Comparison of ENCODE assay signal across 18 cellular contexts in the genomic region with DNA sequence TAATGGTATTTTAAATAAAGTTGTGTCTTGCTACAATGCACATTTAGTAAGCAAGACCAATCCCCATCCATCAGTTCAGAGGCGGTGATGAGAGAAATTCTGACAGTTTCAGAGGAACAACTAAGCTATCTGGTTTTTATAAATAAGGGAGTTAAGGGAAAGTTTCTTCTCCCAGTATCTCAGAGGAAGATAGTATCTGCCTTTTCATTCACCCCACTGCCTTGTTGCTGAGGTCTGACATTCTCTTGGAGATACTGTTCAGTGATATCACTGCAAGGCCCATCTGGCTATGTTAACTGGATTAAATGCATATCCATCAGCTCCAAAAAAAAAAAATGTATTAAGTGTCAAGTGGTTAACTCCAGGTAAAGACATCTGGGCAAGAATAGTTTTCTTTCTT.
"Had no signal": no experiment of that assay in that cellular context is flagged by ENCODE, and none has a peak within 500 bp of the region (broad histone marks: within the 10 kb centered on the region; RNA-seq: fewer than 3 reads in every experiment).

No MANE protein-coding gene starts in this region.

- H3K9me3 ChIP-seq: esophagus squamous epithelium, gastroesophageal sphincter, neutrophil had no signal

- H3K4me3 ChIP-seq: esophagus squamous epithelium, gastroesophageal sphincter, hepatocyte, lung had no signal

- H3K4me2 ChIP-seq: hepatocyte had no signal

- FAIRE-seq: colon, kidney, small intestine had no signal

- H2AFZ ChIP-seq: hepatocyte had no signal

- H3K27me3 ChIP-seq: esophagus squamous epithelium, gastroesophageal sphincter, hepatocyte, neutrophil had no signal

- H3K27ac ChIP-seq: esophagus squamous epithelium, gastroesophageal sphincter, hepatocyte, neutrophil had no signal

- DNase-seq: esophagus squamous epithelium; foreskin fibroblast; head of caudate nucleus; kidney; left colon; left ventricle myocardium superior; mesenchymal stem cell; naive B cell; right cardiac atrium; small intestine; stimulated activated CD4-positive, alpha-beta T cell treated with anti-CD3 and anti-CD28 coated beads, Interleukin-2, amount 100 ng/mL, for 48 hours; stimulated activated naive CD4-positive, alpha-beta T cell treated with Interleukin-2 at 50 U/mL for 16 hours; trophoblast cell had no signal

- H3K36me3 ChIP-seq: esophagus squamous epithelium, neutrophil had no signal
